ENCODE assay signal across 1 cellular context in the genomic region with DNA sequence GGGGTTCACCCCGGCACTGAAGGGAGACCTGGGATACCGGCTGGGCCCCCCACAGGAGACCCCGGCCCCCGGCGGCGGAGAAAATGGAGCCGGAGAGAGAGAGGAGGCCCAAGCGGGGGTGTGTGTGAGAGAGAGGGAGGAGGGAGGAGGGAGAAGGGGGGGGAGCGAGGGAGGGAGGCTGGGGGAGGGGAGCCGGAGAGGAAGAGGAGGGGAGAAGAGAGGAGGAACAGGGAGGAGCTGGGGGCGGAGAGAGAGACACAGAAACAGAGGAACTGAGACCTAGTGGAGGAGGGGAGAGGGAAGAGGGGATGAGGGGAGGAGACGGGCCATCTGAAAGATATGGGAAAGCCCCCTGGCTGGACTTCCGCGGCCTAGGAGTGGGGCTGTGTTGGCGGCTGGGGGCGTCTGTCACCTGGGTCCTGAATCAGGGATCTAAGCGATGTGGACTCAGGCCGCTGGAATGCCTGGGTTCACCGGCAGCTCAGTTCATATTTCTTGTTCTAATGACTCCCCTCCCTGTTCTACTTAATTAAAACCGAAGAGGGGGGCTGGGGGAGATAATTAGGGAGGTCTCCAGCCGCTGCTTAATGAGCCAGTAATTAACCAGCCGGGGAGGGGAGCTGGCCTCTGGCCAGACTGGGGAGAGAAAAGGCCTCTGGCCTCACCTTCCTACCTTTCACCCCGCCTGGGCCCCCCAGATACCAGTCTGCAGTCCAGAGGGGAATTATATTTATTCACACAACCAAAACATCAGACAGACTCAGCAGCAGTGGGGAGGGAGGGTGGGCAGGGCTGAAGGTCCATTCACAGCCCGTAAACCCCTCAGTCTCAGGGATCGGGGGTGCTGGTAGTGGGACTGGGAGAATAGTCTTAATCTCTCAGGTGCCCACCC.
TF ChIP-seq lines count a peak whose summit lies in the region.

A gene with protein sequence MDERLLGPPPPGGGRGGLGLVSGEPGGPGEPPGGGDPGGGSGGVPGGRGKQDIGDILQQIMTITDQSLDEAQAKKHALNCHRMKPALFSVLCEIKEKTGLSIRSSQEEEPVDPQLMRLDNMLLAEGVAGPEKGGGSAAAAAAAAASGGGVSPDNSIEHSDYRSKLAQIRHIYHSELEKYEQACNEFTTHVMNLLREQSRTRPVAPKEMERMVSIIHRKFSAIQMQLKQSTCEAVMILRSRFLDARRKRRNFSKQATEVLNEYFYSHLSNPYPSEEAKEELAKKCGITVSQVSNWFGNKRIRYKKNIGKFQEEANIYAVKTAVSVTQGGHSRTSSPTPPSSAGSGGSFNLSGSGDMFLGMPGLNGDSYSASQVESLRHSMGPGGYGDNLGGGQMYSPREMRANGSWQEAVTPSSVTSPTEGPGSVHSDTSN (minus strand): TSS at position 149 of the 892 bp plus-strand sequence. CDS start 287 bp downstream, outside the sequence.

TF ChIP-seq in IMR-90, 13 proteins besides CTCF, POLR2A, EP300 and RAD21 (continued from another document):
- TF ChIP-seq, protein P1, sequence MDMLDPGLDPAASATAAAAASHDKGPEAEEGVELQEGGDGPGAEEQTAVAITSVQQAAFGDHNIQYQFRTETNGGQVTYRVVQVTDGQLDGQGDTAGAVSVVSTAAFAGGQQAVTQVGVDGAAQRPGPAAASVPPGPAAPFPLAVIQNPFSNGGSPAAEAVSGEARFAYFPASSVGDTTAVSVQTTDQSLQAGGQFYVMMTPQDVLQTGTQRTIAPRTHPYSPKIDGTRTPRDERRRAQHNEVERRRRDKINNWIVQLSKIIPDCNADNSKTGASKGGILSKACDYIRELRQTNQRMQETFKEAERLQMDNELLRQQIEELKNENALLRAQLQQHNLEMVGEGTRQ (IDR thresholded peaks at IDR 0.05; ENCODE audit: low read depth, low read length): no peak
- TF ChIP-seq MXI1 (IDR thresholded peaks at IDR 0.05; ENCODE audit: borderline replicate concordance, low read depth, low read length) (no peak), CHD1 (IDR thresholded peaks at IDR 0.05; ENCODE audit: low read depth, low read length) (no peak), RCOR1 (IDR thresholded peaks at IDR 0.05; ENCODE audit: insufficient replicate concordance, low read length) (no peak)
